12 cellular contexts compared by ENCODE assay signal in genomic region chr16:57807252-57807967, GRCh38. TPM values are rescaled to one million over a fixed set of nuclear protein-coding genes. Genes with fewer than 3 reads are reported as not detected.
DNase-seq lines count a peak whose midpoint lies in the region; ATAC-seq and TF ChIP-seq lines count a peak whose summit lies in the region.
"Had no signal": no experiment of that assay in that cellular context is flagged by ENCODE, and none has a peak within 500 bp of the region (broad histone marks: within the 10 kb centered on the region; RNA-seq: fewer than 3 reads in every experiment).

No MANE protein-coding gene starts in this region.

- no peaks in the 10 kb centered on the region for H3K36me3 ChIP-seq in trophoblast cell (ENCODE audit: control insufficient read depth in 1 of 2, insufficient read depth in 2 of 2, low read length in 2 of 2)

- peaks cover 21% of the 10 kb centered on the region for H3K79me1 ChIP-seq in trophoblast cell (ENCODE audit: low read length)

- peak overlapping the region; percentile 7 for H2BK12ac ChIP-seq in trophoblast cell (ENCODE audit: low read length)

- peak overlapping the region; percentile 66 to 82 for H3K4me3 Mint-ChIP-seq in effector memory CD8-positive, alpha-beta T cell
- H3K4me3 Mint-ChIP-seq: activated CD4-positive, alpha-beta T cell treated with anti-CD3 and anti-CD28 coated beads, Interleukin-2, amount 10 ng/mL, durations not matched to agents 7 days and 5 days; H9 had no signal

- WGBS in trophoblast cell (ENCODE audit: extremely low coverage, insufficient coverage, insufficient read length): no CpG with 5 or more reads among the region's 7 CpGs

- no peak overlapping the region for H3K23ac ChIP-seq in trophoblast cell (ENCODE audit: low read length)

- no peak overlapping the region for H3K4me2 ChIP-seq in trophoblast cell (ENCODE audit: low read length)

- no peak overlapping the region for H3K9ac ChIP-seq in trophoblast cell (ENCODE audit: low read length)

- no peak for ATAC-seq in effector memory CD8-positive, alpha-beta T cell (replicated peaks)
- ATAC-seq in omental fat pad (ENCODE audit: low FRiP score): no peak

- H3K18ac ChIP-seq in trophoblast cell (ENCODE audit: low read length): no peak overlapping the region

- H2AFZ ChIP-seq in trophoblast cell (ENCODE audit: insufficient read depth, low read length, poor library complexity): no peak overlapping the region

- H3K27me3 Mint-ChIP-seq in effector memory CD8-positive, alpha-beta T cell: no peaks in the 10 kb centered on the region

- H3K36me3 Mint-ChIP-seq in effector memory CD8-positive, alpha-beta T cell (ENCODE audit: insufficient read depth): peaks cover 17% of the 10 kb centered on the region
- H3K36me3 Mint-ChIP-seq: activated naive CD8-positive, alpha-beta T cell treated with anti-CD3 and anti-CD28 coated beads, Interleukin-2, amount 10 ng/mL, durations not matched to agents 7 days and 5 days had no signal

- peak overlapping the region in 1 of 2 donors; percentile 17 for H3K27ac Mint-ChIP-seq in effector memory CD8-positive, alpha-beta T cell
- H3K27ac Mint-ChIP-seq: activated CD4-positive, alpha-beta T cell treated with anti-CD3 and anti-CD28 coated beads, Interleukin-2, amount 10 ng/mL, durations not matched to agents 7 days and 5 days; activated naive CD8-positive, alpha-beta T cell treated with anti-CD3 and anti-CD28 coated beads, Interleukin-2, amount 10 ng/mL, durations not matched to agents 7 days and 5 days; H9 had no signal

- no peak overlapping the region for H4K8ac ChIP-seq in trophoblast cell (ENCODE audit: low read depth, low read length)

- no peaks in the 10 kb centered on the region for H3K9me3 Mint-ChIP-seq in effector memory CD8-positive, alpha-beta T cell
- H3K9me3 Mint-ChIP-seq: activated CD4-positive, alpha-beta T cell treated with anti-CD3 and anti-CD28 coated beads, Interleukin-2, amount 10 ng/mL, durations not matched to agents 7 days and 5 days; activated naive CD8-positive, alpha-beta T cell treated with anti-CD3 and anti-CD28 coated beads, Interleukin-2, amount 10 ng/mL, durations not matched to agents 7 days and 5 days; H9 had no signal

- H2BK5ac ChIP-seq in trophoblast cell (ENCODE audit: low read depth, low read length, poor library complexity): peak overlapping the region; percentile 0

- H4K91ac ChIP-seq in trophoblast cell (ENCODE audit: low read depth, low read length): peak overlapping the region; percentile 20

- H3K79me2 ChIP-seq in trophoblast cell (ENCODE audit: control insufficient read depth, insufficient read depth, low read length, poor library complexity): peaks cover 3% of the 10 kb centered on the region

- H3K4me1 Mint-ChIP-seq in effector memory CD8-positive, alpha-beta T cell (ENCODE audit: low read depth in 2 of 2): peaks cover 35 to 36% of the 10 kb centered on the region in 2 donors

- H3K27ac ChIP-seq in trophoblast cell (ENCODE audit: low read depth, low read length): no peak overlapping the region

- H3K9me3 ChIP-seq in trophoblast cell (ENCODE audit: insufficient read depth, low read depth, low read length): no peaks in the 10 kb centered on the region

- no peaks in the 10 kb centered on the region for H3K27me3 ChIP-seq in trophoblast cell (ENCODE audit: insufficient read depth, low read length)

- H3K14ac ChIP-seq in trophoblast cell (ENCODE audit: low read length): no peak overlapping the region

- H3K4me3 ChIP-seq in trophoblast cell (ENCODE audit: low read depth, low read length): no peak overlapping the region

- no peak for TF ChIP-seq CTCF in omental fat pad (IDR thresholded peaks at IDR 0.05)

- H3K4me1 ChIP-seq in trophoblast cell (ENCODE audit: control insufficient read depth in 1 of 2, insufficient read depth in 2 of 2, low read length in 2 of 2): peaks cover 35 to 38% of the 10 kb centered on the region in 2 experiments

- peak; percentile 65 for DNase-seq in EH (ENCODE audit: low read depth)
- DNase-seq in NCI-H69 (lab: John Stamatoyannopoulos, UW): peak; percentile 16
- DNase-seq in effector memory CD8-positive, alpha-beta T cell: no peak
- DNase-seq in trophoblast cell: no peak
- no peak for DNase-seq in T-helper 2 cell
- DNase-seq in omental fat pad (ENCODE audit: low spot score): no peak
- no peak for DNase-seq in activated CD4-positive, alpha-beta T cell treated with anti-CD3 and anti-CD28 coated beads, Interleukin-2, amount 50 U/mL, for 4 hours
- DNase-seq in KG1 (lab: John Stamatoyannopoulos, UW): no peak
- DNase-seq: activated naive CD8-positive, alpha-beta T cell treated with anti-CD3 and anti-CD28 coated beads, Interleukin-2, amount 10 ng/mL, durations not matched to agents 7 days and 5 days; SIG-M5 had no signal

- no peak overlapping the region for H4K12ac ChIP-seq in trophoblast cell (ENCODE audit: low read depth, low read length)

- H2BK120ac ChIP-seq in trophoblast cell (ENCODE audit: insufficient read depth, low read length, poor library complexity): no peak overlapping the region

- H3K4ac ChIP-seq in trophoblast cell (ENCODE audit: low read depth, low read length): no peak overlapping the region

- no peak overlapping the region for H2AK5ac ChIP-seq in trophoblast cell (ENCODE audit: low read length)

RNA-seq across cellular contexts. Expression of gene KIFC3, which starts 5.1 kb away (rescaled TPM):
- 14.9 and 15.9 TPM in 2 replicates for polyA plus RNA-seq in trophoblast cell (2013)
- total RNA-seq in omental fat pad: 10 to 100 TPM; 41.5 to 96.9 (median 58.9) TPM
- total RNA-seq: activated CD4-positive, alpha-beta T cell treated with anti-CD3 and anti-CD28 coated beads, Interleukin-2, amount 10 ng/mL, durations not matched to agents 7 days and 5 days had no signal

Comparison
In these comparisons a context has a peak if more than half of its experiments do, and no peak if none do; other contexts are left out.
1. DNase-seq: peak in EH (single experiment) and NCI-H69 (single experiment); none in effector memory CD8-positive, alpha-beta T cell (0 of 3), trophoblast cell (0 of 2), T-helper 2 cell (0 of 5), omental fat pad (single experiment), activated CD4-positive, alpha-beta T cell treated with anti-CD3 and anti-CD28 coated beads, Interleukin-2, amount 50 U/mL, for 4 hours (0 of 2) and KG1 (single experiment).